Comparison of ENCODE assay signal across 8 cellular contexts in genomic region chr5:43191740-43192557, GRCh38. TPM values are rescaled to one million over a fixed set of nuclear protein-coding genes. Genes with fewer than 3 reads are reported as not detected.
DNase-seq lines count a peak whose midpoint lies in the region; ATAC-seq and TF ChIP-seq lines count a peak whose summit lies in the region.

TSS of gene NIM1K (plus strand) at chr5:43192225. CDS start at chr5:43245776, 53,551 bp downstream.

- ATAC-seq in HG02973 (IDR thresholded peaks at IDR 0.05; ENCODE audit: unreplicated experiment) (peak; percentile 63), foreskin keratinocyte (peak; percentile 17)

- peak within 1 kb of the TSS; percentile 89 for H3K4me3 Mint-ChIP-seq in neural crest cell

- no peak for TF ChIP-seq CTCF in foreskin keratinocyte (conservative IDR thresholded peaks at IDR 0.05)
- no peak for TF ChIP-seq CTCF in neural crest cell (conservative IDR thresholded peaks at IDR 0.05)
- no peak for TF ChIP-seq CTCF in thyroid gland (IDR thresholded peaks at IDR 0.05)

- WGBS in thyroid gland, 2 donors = 0 to 2% methylated on average over 4 to 17 of the region's 64 CpGs

- TF ChIP-seq POLR2A in thyroid gland (IDR thresholded peaks at IDR 0.05) = peak in 1 of 2 donors; percentile 23

- H3K9me3 Mint-ChIP-seq in neural crest cell = no peaks in the 10 kb centered on the region

- H3K9me3 ChIP-seq in thyroid gland = no peaks in the 10 kb centered on the region

- peaks cover 9% of the 10 kb centered on the region for H3K27me3 Mint-ChIP-seq in neural crest cell (ENCODE audit: low read depth)

- H3K27ac ChIP-seq in foreskin keratinocyte (peak within 1 kb of the TSS; percentile 90), thyroid gland (no peak within 1 kb of the TSS)

- no peaks in the 10 kb centered on the region for H3K36me3 ChIP-seq in thyroid gland

- no peak within 1 kb of the TSS for H3K27ac Mint-ChIP-seq in neural crest cell (ENCODE audit: unreplicated experiment)

- peaks cover 30% of the 10 kb centered on the region for H3K4me1 Mint-ChIP-seq in neural crest cell

- H3K27me3 ChIP-seq in foreskin keratinocyte (peaks cover 25% of the 10 kb centered on the region), thyroid gland (no peaks in the 10 kb centered on the region)

- peak within 1 kb of the TSS; percentile 20 to 34 (median 28) for H3K4me3 ChIP-seq in thyroid gland (replicated peaks in 1 of 3)

- peaks cover 2% of the 10 kb centered on the region for H3K36me3 Mint-ChIP-seq in neural crest cell (ENCODE audit: low read depth)

- peak; percentile 25 to 48 for DNase-seq in SHP77 (lab: John Stamatoyannopoulos, UW)
- DNase-seq in SHP77 treated with DMSO at 0.1 percent for 48 hours (lab: John Stamatoyannopoulos, UW) = no peak
- DNase-seq in NCI-H69 (lab: John Stamatoyannopoulos, UW) = peak; percentile 91
- DNase-seq in activated gamma-delta T cell (lab: John Stamatoyannopoulos, UW) = peak; percentile 21
- no peak for DNase-seq in foreskin keratinocyte
- peak; percentile 71 for DNase-seq in neural crest cell (ENCODE audit: low read depth, low spot score)
- DNase-seq in thyroid gland = peak; percentile 71 to 79

- peaks cover 4% of the 10 kb centered on the region for H3K4me1 ChIP-seq in foreskin keratinocyte
- H3K4me1 ChIP-seq in thyroid gland = peaks cover 14 to 22% of the 10 kb centered on the region in 2 donors

- intact Hi-C loops in thyroid gland (cut with DNase I) = no loop called here

RNA-seq across cellular contexts. Expression of gene NIM1K, which starts in this region (rescaled TPM):
- total RNA-seq in foreskin keratinocyte (0.07 and 0.14 TPM in 2 replicates), neural crest cell (0.23 and 0.30 TPM in 2 replicates), thyroid gland (1 to 10 TPM in 1 of 4 donors, under 1 TPM in 3; 0.40 to 2.1 (median 0.58) TPM)
- polyA plus RNA-seq in foreskin keratinocyte = 0.04 TPM in 1 of 2 replicates, not detected in the other

Comparison
In these comparisons a context has a peak if more than half of its experiments do, and no peak if none do; other contexts are left out.
1. DNase-seq: peak in SHP77 (2 of 2), NCI-H69 (single experiment), activated gamma-delta T cell (single experiment) and thyroid gland (2 of 2); none in SHP77 treated with DMSO at 0.1 percent for 48 hours (single experiment) and foreskin keratinocyte (0 of 2).
2. Peak in ATAC-seq and H3K27ac ChIP-seq in foreskin keratinocyte; RNA of the gene not detected or under 1 TPM.
3. Peak in DNase-seq in neural crest cell; RNA of the gene not detected or under 1 TPM.